10 cellular contexts compared by ENCODE assay signal in the genomic region with DNA sequence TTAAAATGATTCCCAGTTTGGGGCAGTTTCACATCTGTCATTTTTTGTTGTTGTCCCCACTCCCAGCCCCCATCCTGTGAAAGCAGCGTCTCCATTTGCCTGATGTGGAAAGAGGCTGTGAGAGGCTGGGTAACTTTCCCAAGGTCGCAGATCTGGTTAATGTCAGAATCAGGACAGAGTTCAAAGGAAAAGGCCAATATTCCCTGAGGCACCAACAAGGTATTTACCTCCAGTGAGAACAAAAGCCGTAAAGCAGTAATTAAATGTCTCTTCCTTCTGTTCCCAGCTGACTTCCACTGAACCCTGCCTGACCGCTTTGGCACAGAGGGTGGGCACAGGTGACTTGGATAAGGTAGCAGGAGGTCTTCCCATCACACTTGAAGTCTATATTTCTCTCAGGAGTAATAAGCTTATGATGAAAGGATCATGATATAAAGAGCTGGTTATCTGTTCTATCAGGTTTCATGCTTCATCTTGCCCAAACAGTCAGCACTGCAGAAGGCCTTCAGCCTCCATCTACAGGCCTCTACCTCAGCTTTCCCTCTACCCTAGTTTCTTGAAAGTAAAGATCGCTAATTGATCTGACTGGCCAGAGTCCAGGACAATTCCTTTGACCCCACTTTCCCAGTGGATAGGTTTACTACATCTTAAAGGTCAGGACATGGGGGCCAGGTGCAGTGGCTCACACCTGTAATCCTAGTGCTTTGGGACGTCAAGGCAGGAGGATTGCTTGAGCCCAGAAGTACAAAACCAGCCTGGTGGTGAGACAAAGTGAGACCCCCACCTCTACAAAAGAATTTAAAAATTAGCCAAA. TPM values are rescaled to one million over a fixed set of nuclear protein-coding genes. Genes with fewer than 3 reads are reported as not detected.
DNase-seq lines count a peak whose midpoint lies in the region; ATAC-seq and TF ChIP-seq lines count a peak whose summit lies in the region.
"Had no signal": no experiment of that assay in that cellular context is flagged by ENCODE, and none has a peak within 500 bp of the region (broad histone marks: within the 10 kb centered on the region; RNA-seq: fewer than 3 reads in every experiment).

No MANE protein-coding gene starts in this region.

- no peak for TF ChIP-seq CTCF in WI38 (IDR thresholded peaks at IDR 0.05; ENCODE audit: low read depth, low read length)
- no peak for TF ChIP-seq CTCF in right atrium auricular region (IDR thresholded peaks at IDR 0.05)
- TF ChIP-seq CTCF in gastrocnemius medialis (IDR thresholded peaks at IDR 0.05 in 4 of 5, conservative IDR thresholded peaks at IDR 0.05 in 1 of 5) = no peak

- ATAC-seq in gastrocnemius medialis = peak; percentile 9 to 13
- ATAC-seq in stimulated activated naive CD8-positive, alpha-beta T cell treated with anti-CD3 and anti-CD28 coated beads, Interleukin-15, Interleukin-2, amounts not matched to agents 100 U/mL and 50 U/mL, for 24 hours = no peak
- no peak for ATAC-seq in GM21390 (IDR thresholded peaks at IDR 0.05; ENCODE audit: unreplicated experiment)

- H3K4me3 ChIP-seq in WI38 (ENCODE audit: low read depth, low read length) (peak overlapping the region; percentile 44), right atrium auricular region (no peak overlapping the region), gastrocnemius medialis (no peak overlapping the region)

- peak overlapping the region; percentile 75 to 84 for H3K27ac ChIP-seq in right atrium auricular region
- peak overlapping the region; percentile 62 to 84 (median 80) for H3K27ac ChIP-seq in gastrocnemius medialis

- in situ Hi-C loops in gastrocnemius medialis (cut with MboI; ENCODE audit: low sequenced_read_pairs in 4 of 4) = loop anchor here in 1 of 4 donors (25.0 kb wide), 2 partner anchors 429 to 529 kb away; a partner anchor contains a TSS

- intact Hi-C loops in gastrocnemius medialis (cut with DNase I; ENCODE audit: low total_unique reads) = loop anchor here (5.0 to 10.0 kb wide), 2 partner anchors 529 to 726 kb away; a partner anchor contains a TSS
- intact Hi-C loops in head of caudate nucleus (cut with DNase I) = loop anchor here (5.0 to 10.0 kb wide), 2 partner anchors 426 to 529 kb away; a partner anchor contains a TSS

- TF ChIP-seq POLR2A in gastrocnemius medialis (IDR thresholded peaks at IDR 0.05) = no peak

- H3K9me3 ChIP-seq in right atrium auricular region (peaks cover 0 to 6% of the 10 kb centered on the region in 2 donors), gastrocnemius medialis (no peaks in the 10 kb centered on the region)

- H3K27me3 ChIP-seq in right atrium auricular region = no peaks in the 10 kb centered on the region
- H3K27me3 ChIP-seq in gastrocnemius medialis = no peaks in the 10 kb centered on the region

- DNase-seq in H4 (ENCODE audit: low spot score) = peak; percentile 35
- no peak for DNase-seq in right atrium auricular region (ENCODE audit: low spot score)
- DNase-seq in gastrocnemius medialis = no peak
- DNase-seq in stimulated activated naive CD8-positive, alpha-beta T cell treated with anti-CD3 and anti-CD28 coated beads, Interleukin-15, Interleukin-2, amounts not matched to agents 100 U/mL and 50 U/mL, for 24 hours = no peak
- DNase-seq in head of caudate nucleus = no peak
- DNase-seq in HuH-7.5 (ENCODE audit: low spot score) = no peak
- DNase-seq: activated T-cell treated with anti-CD3 and anti-CD28 coated beads, Interleukin-2, amount 50 U/mL, for 4 hours; DND-41 had no signal

- H3K4me1 ChIP-seq in right atrium auricular region = peaks cover 0 to 37% of the 10 kb centered on the region in 2 donors
- H3K4me1 ChIP-seq in gastrocnemius medialis = peaks cover 32 to 60% of the 10 kb centered on the region in 2 donors

- H3K36me3 ChIP-seq in right atrium auricular region (no peaks in the 10 kb centered on the region), gastrocnemius medialis (no peaks in the 10 kb centered on the region)

RNA-seq across cellular contexts. Expression of a gene that starts 9.4 kb away (rescaled TPM):
- not detected in 2 replicates for total RNA-seq in H4 (2014; rRNA removed; shearing (Covaris generic))
- total RNA-seq in right atrium auricular region (not detected), gastrocnemius medialis (not detected)
- total RNA-seq: activated T-cell treated with anti-CD3 and anti-CD28 coated beads, Interleukin-2, amount 50 U/mL, for 4 hours had no signal

RNA-seq across cellular contexts. Expression of a gene that starts 45.0 kb away (rescaled TPM):
- 196 and 287 TPM in 2 replicates for total RNA-seq in H4 (2014; rRNA removed; shearing (Covaris generic))
- 100 to 1,000 TPM; 414 to 561 TPM for total RNA-seq in right atrium auricular region
- total RNA-seq in gastrocnemius medialis = 100 to 1,000 TPM; 476 to 717 (median 695) TPM

Comparison
In these comparisons a context has a peak if more than half of its experiments do, and no peak if none do; other contexts are left out.
1. ATAC-seq: peak in gastrocnemius medialis (2 of 2); none in stimulated activated naive CD8-positive, alpha-beta T cell treated with anti-CD3 and anti-CD28 coated beads, Interleukin-15, Interleukin-2, amounts not matched to agents 100 U/mL and 50 U/mL, for 24 hours (single experiment) and GM21390 (single experiment).